In the genomic region with DNA sequence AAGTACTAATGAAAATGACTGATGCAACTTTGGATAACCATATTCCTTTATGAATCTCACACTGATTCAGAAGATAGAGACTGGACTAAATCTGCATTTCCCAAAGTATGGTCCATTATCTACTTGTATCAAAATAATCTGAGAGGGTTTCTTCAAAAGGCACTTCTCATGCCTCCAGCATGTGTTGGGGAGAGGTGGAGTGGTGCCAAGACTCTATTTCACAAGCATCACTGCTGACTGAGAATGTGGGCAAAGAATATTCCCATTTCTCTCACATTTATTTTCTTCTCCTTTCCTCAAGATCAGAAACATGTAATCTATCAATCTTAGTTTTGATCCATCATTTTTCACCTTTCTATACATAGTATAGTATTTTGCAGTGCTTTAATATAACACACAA, we compare ENCODE assay signal across 17 cellular contexts.
DNase-seq lines count a peak whose midpoint lies in the region; ATAC-seq and TF ChIP-seq lines count a peak whose summit lies in the region.
"Had no signal": no experiment of that assay in that cellular context is flagged by ENCODE, and none has a peak within 500 bp of the region (broad histone marks: within the 10 kb centered on the region; RNA-seq: fewer than 3 reads in every experiment).

No MANE protein-coding gene starts in this region.

- H3K4me1 ChIP-seq in breast epithelium: no peaks in the 10 kb centered on the region
- no peaks in the 10 kb centered on the region for H3K4me1 ChIP-seq in gastrocnemius medialis
- H3K4me1 ChIP-seq: BLaER1 had no signal

- H3K4me3 ChIP-seq in breast epithelium: no peak overlapping the region
- H3K4me3 ChIP-seq in gastrocnemius medialis: no peak overlapping the region
- H3K4me3 ChIP-seq: BLaER1 had no signal

- no peak overlapping the region for H3K27ac Mint-ChIP-seq in MCF 10A (ENCODE audit: low read depth, unreplicated experiment)
- H3K27ac Mint-ChIP-seq in effector memory CD8-positive, alpha-beta T cell: no peak overlapping the region
- H3K27ac Mint-ChIP-seq: HFFc6 had no signal

- H3K4me1 Mint-ChIP-seq in MCF 10A (ENCODE audit: insufficient read depth, unreplicated experiment): peaks cover 7% of the 10 kb centered on the region
- no peaks in the 10 kb centered on the region for H3K4me1 Mint-ChIP-seq in effector memory CD8-positive, alpha-beta T cell (ENCODE audit: low read depth in 2 of 2)
- H3K4me1 Mint-ChIP-seq: CD4-positive, CD25-positive, alpha-beta regulatory T cell had no signal

- intact Hi-C loops in MCF 10A (cut with micrococcal nuclease) (no loop called here), breast epithelium (cut with DNase I; ENCODE audit: low total_unique reads) (no loop called here), gastrocnemius medialis (cut with DNase I; ENCODE audit: low total_unique reads) (no loop called here)

- no peaks in the 10 kb centered on the region for H3K27me3 ChIP-seq in breast epithelium
- no peaks in the 10 kb centered on the region for H3K27me3 ChIP-seq in gastrocnemius medialis
- H3K27me3 ChIP-seq: BLaER1 had no signal

- no peak for ATAC-seq in effector memory CD8-positive, alpha-beta T cell (replicated peaks)
- no peak for ATAC-seq in gastrocnemius medialis

- no TSS peak for BruUV-seq in MCF 10A (replicated peaks; lab: Mats Ljungman, UMichigan)

- H3K9me3 ChIP-seq in breast epithelium (no peaks in the 10 kb centered on the region), gastrocnemius medialis (no peaks in the 10 kb centered on the region)
- H3K9me3 ChIP-seq: BLaER1 had no signal

- DNase-seq in MCF 10A (ENCODE audit: unreplicated experiment) (peak; percentile 14), breast epithelium (ENCODE audit: low spot score in 2 of 2) (no peak), cerebellar cortex (ENCODE audit: low spot score) (peak; percentile 60), myocyte (ENCODE audit: low read depth) (peak; percentile 20), RKO (ENCODE audit: low spot score) (no peak), gastrocnemius medialis (no peak), D341Med (ENCODE audit: low spot score) (no peak)
- no peak for DNase-seq in effector memory CD8-positive, alpha-beta T cell
- DNase-seq: 8988T; AML-193; CD4-positive, CD25-positive, alpha-beta regulatory T cell; DMS 273 treated with DMSO at 0.1 percent for 48 hours; EL; GDM1; HCEC 1CT; HFFc6 had no signal

- H3K36me3 ChIP-seq in breast epithelium: no peaks in the 10 kb centered on the region
- H3K36me3 ChIP-seq in gastrocnemius medialis: no peaks in the 10 kb centered on the region
- H3K36me3 ChIP-seq: BLaER1 had no signal

- TF ChIP-seq POLR2A in breast epithelium (IDR thresholded peaks at IDR 0.05) (no peak), gastrocnemius medialis (IDR thresholded peaks at IDR 0.05) (no peak)

- CTCF ChIA-PET in MCF 10A (lab: Yijun Ruan, JAX): no interaction called here

- no peak overlapping the region for H3K27ac ChIP-seq in breast epithelium
- H3K27ac ChIP-seq in gastrocnemius medialis: no peak overlapping the region
- H3K27ac ChIP-seq: BLaER1 had no signal

- POLR2A ChIA-PET in MCF 10A (lab: Yijun Ruan, JAX): no interaction called here

- no peaks in the 10 kb centered on the region for H3K36me3 Mint-ChIP-seq in MCF 10A (ENCODE audit: insufficient read depth, unreplicated experiment)
- no peaks in the 10 kb centered on the region for H3K36me3 Mint-ChIP-seq in effector memory CD8-positive, alpha-beta T cell (ENCODE audit: insufficient read depth)
- H3K36me3 Mint-ChIP-seq: CD4-positive, CD25-positive, alpha-beta regulatory T cell had no signal

- TF ChIP-seq CTCF in MCF 10A (IDR thresholded peaks at IDR 0.05; ENCODE audit: unreplicated experiment) (no peak), breast epithelium (IDR thresholded peaks at IDR 0.05) (no peak), gastrocnemius medialis (IDR thresholded peaks at IDR 0.05 in 4 of 5, conservative IDR thresholded peaks at IDR 0.05 in 1 of 5) (no peak)

- no peak overlapping the region for H3K4me3 Mint-ChIP-seq in MCF 10A (ENCODE audit: unreplicated experiment)
- H3K4me3 Mint-ChIP-seq in effector memory CD8-positive, alpha-beta T cell: no peak overlapping the region
- H3K4me3 Mint-ChIP-seq: CD4-positive, CD25-positive, alpha-beta regulatory T cell; HFFc6 had no signal

- no peaks in the 10 kb centered on the region for H3K9me3 Mint-ChIP-seq in MCF 10A (ENCODE audit: unreplicated experiment)
- H3K9me3 Mint-ChIP-seq in effector memory CD8-positive, alpha-beta T cell: peaks cover 0 to 5% of the 10 kb centered on the region in 2 donors
- H3K9me3 Mint-ChIP-seq: CD4-positive, CD25-positive, alpha-beta regulatory T cell had no signal

- H3K27me3 Mint-ChIP-seq in MCF 10A (ENCODE audit: insufficient read depth, unreplicated experiment): no peaks in the 10 kb centered on the region
- no peaks in the 10 kb centered on the region for H3K27me3 Mint-ChIP-seq in effector memory CD8-positive, alpha-beta T cell
- H3K27me3 Mint-ChIP-seq: CD4-positive, CD25-positive, alpha-beta regulatory T cell had no signal

- in situ Hi-C loops in gastrocnemius medialis (cut with MboI; ENCODE audit: low sequenced_read_pairs in 4 of 4): no loop called here

Comparison
In these comparisons a context has a peak if more than half of its experiments do, and no peak if none do; other contexts are left out.
1. DNase-seq: peak in MCF 10A (single experiment), cerebellar cortex (single experiment) and myocyte (single experiment); none in breast epithelium (0 of 2), effector memory CD8-positive, alpha-beta T cell (0 of 3), RKO (single experiment), gastrocnemius medialis (0 of 2) and D341Med (single experiment).